In genomic region chr3:48551651-48552050, GRCh38 we compare ENCODE assay signal across 9 cellular contexts. TPM values are rescaled to one million over a fixed set of nuclear protein-coding genes. Genes with fewer than 3 reads are reported as not detected.
DNase-seq lines count a peak whose midpoint lies in the region; FAIRE-seq and TF ChIP-seq lines count a peak whose summit lies in the region.
"Not testable (repeated sequence)": the region's sequence is repeated elsewhere in the genome, so short reads cannot be mapped to it uniquely, and the experiment has no call there.
"Had no signal": no experiment of that assay in that cellular context is flagged by ENCODE, and none has a peak within 500 bp of the region (broad histone marks: within the 10 kb centered on the region; RNA-seq: fewer than 3 reads in every experiment).

No MANE protein-coding gene starts in this region.

- FAIRE-seq in kidney (lab: Jason Lieb, UNC), result not testable (repeated sequence)

- in situ Hi-C loops in transverse colon (cut with MboI; ENCODE audit: low pct_ligation_motif_present in 1 of 4, low pct_unique_long_range_greater_than_20kb in 1 of 4, low sequenced_read_pairs in 3 of 4), result not testable (repeated sequence)

- H3F3A ChIP-seq in Loucy (ENCODE audit: low read depth), result not testable (repeated sequence)

- H3K4ac ChIP-seq in mesenchymal stem cell (ENCODE audit: low read depth in 1 of 2, low read length in 2 of 2); trophoblast cell (ENCODE audit: low read depth, low read length): not testable (repeated sequence)

- H3K79me1 ChIP-seq in mesenchymal stem cell (replicated peaks; ENCODE audit: low read length, poor library complexity, severe bottlenecking), result peaks cover 28% of the 10 kb centered on the region
- not testable (repeated sequence) for H3K79me1 ChIP-seq in trophoblast cell (ENCODE audit: low read length)

- 98% methylated on average over 7 of the region's 7 CpGs for WGBS in mesenchymal stem cell
- no CpG with 5 or more reads among the region's 7 CpGs for WGBS in trophoblast cell (ENCODE audit: extremely low coverage, insufficient coverage, insufficient read length)
- WGBS in transverse colon (ENCODE audit: low coverage in 1 of 2), 2 donors, result 80 to 90% methylated on average over 1 to 7 of the region's 7 CpGs

- H2AK5ac ChIP-seq in mesenchymal stem cell (ENCODE audit: low read length, severe bottlenecking), result not testable (repeated sequence)
- peak overlapping the region; percentile 27 for H2AK5ac ChIP-seq in trophoblast cell (ENCODE audit: low read length)

- not testable (repeated sequence) for TF ChIP-seq EP300 in transverse colon (IDR thresholded peaks at IDR 0.05; ENCODE audit: low read depth)

- peak overlapping the region; percentile 83 for H3K4me3 ChIP-seq in Loucy (ENCODE audit: low read length, poor library complexity, severe bottlenecking)
- not testable (repeated sequence) for H3K4me3 ChIP-seq in kidney (ENCODE audit: low read length in 2 of 2); mesenchymal stem cell (ENCODE audit: insufficient read depth in 1 of 2, low read depth in 1 of 2, low read length in 2 of 2); trophoblast cell (ENCODE audit: low read depth, low read length); transverse colon

- not testable (repeated sequence) for H4K12ac ChIP-seq in trophoblast cell (ENCODE audit: low read depth, low read length)

- not testable (repeated sequence) for H3K9me3 Mint-ChIP-seq in dendritic cell treated with granulocyte-macrophage colony-stimulating factor and Interleukin-4, amounts not matched to agents 40 ng/mL and 50 ng/mL, for 4 days

- H3K9ac ChIP-seq in Loucy (ENCODE audit: low read depth, low read length, poor library complexity, severe bottlenecking), result peak overlapping the region; percentile 71
- H3K9ac ChIP-seq in kidney (ENCODE audit: low read length in 2 of 2); mesenchymal stem cell (ENCODE audit: low read length); trophoblast cell (ENCODE audit: low read length): not testable (repeated sequence)

- not testable (repeated sequence) for H3K9me3 ChIP-seq in Loucy (ENCODE audit: insufficient read depth, low read depth, low read length); kidney (ENCODE audit: control insufficient read depth in 1 of 2, low read length in 2 of 2); mesenchymal stem cell (ENCODE audit: control insufficient read depth, low read length); trophoblast cell (ENCODE audit: insufficient read depth, low read depth, low read length); transverse colon

- intact Hi-C loops in dendritic cell treated with granulocyte-macrophage colony-stimulating factor and Interleukin-4, amounts not matched to agents 40 ng/mL and 50 ng/mL, for 4 days (cut with micrococcal nuclease); kidney (cut with DNase I); transverse colon (cut with DNase I; ENCODE audit: low total_unique reads): not testable (repeated sequence)

- H4K20me1 ChIP-seq in Loucy (ENCODE audit: insufficient read depth, low read length, poor library complexity, severe bottlenecking), result peaks cover 32% of the 10 kb centered on the region

- TF ChIP-seq CTCF in C4-2B (conservative IDR thresholded peaks at IDR 0.05); Loucy (conservative IDR thresholded peaks at IDR 0.05; ENCODE audit: low read length); VCaP (conservative IDR thresholded peaks at IDR 0.05); kidney (IDR thresholded peaks at IDR 0.05; ENCODE audit: borderline replicate concordance, extremely low read depth, insufficient read depth); transverse colon (IDR thresholded peaks at IDR 0.05): not testable (repeated sequence)

- DNase-seq in kidney, result peak; percentile 21
- not testable (repeated sequence) for DNase-seq in mesenchymal stem cell, transverse colon
- peak; percentile 78 to 82 for DNase-seq in trophoblast cell

- H2BK120ac ChIP-seq in mesenchymal stem cell (ENCODE audit: low read depth, low read length), result not testable (repeated sequence)
- peak overlapping the region; percentile 20 for H2BK120ac ChIP-seq in trophoblast cell (ENCODE audit: insufficient read depth, low read length, poor library complexity)

- not testable (repeated sequence) for H3K9me2 ChIP-seq in Loucy (replicated peaks; ENCODE audit: low read depth, low read length)

- H3K27ac ChIP-seq in C4-2B (peak overlapping the region; percentile 20; the same call in 1 of the 2 replicates), VCaP (peak overlapping the region; percentile 74), transverse colon (peak overlapping the region in 3 of 4 donors; percentile 28 to 67 (median 35))
- not testable (repeated sequence) for H3K27ac ChIP-seq in kidney (ENCODE audit: low read depth in 2 of 2, low read length in 2 of 2); mesenchymal stem cell (ENCODE audit: low read length, poor library complexity, severe bottlenecking); trophoblast cell (ENCODE audit: low read depth, low read length)

- H4K8ac ChIP-seq in mesenchymal stem cell (ENCODE audit: low read length); trophoblast cell (ENCODE audit: low read depth, low read length): not testable (repeated sequence)

- H3K79me2 ChIP-seq in Loucy (ENCODE audit: insufficient read depth, low read length), result peaks cover 80% of the 10 kb centered on the region
- not testable (repeated sequence) for H3K79me2 ChIP-seq in trophoblast cell (ENCODE audit: control insufficient read depth, insufficient read depth, low read length, poor library complexity)

- not testable (repeated sequence) for H2BK15ac ChIP-seq in mesenchymal stem cell (ENCODE audit: low read depth, poor library complexity, severe bottlenecking)

- H2BK5ac ChIP-seq in mesenchymal stem cell (ENCODE audit: low read depth, low read length, poor library complexity, severe bottlenecking); trophoblast cell (ENCODE audit: low read depth, low read length, poor library complexity): not testable (repeated sequence)

- H3K27me3 Mint-ChIP-seq in dendritic cell treated with granulocyte-macrophage colony-stimulating factor and Interleukin-4, amounts not matched to agents 40 ng/mL and 50 ng/mL, for 4 days, result not testable (repeated sequence)

- H3K4me1 ChIP-seq in Loucy (ENCODE audit: insufficient read depth, low read length, poor library complexity, severe bottlenecking) (peaks cover 28% of the 10 kb centered on the region), mesenchymal stem cell (ENCODE audit: control insufficient read depth, insufficient read depth, low read depth, low read length) (peaks cover 25% of the 10 kb centered on the region), trophoblast cell (ENCODE audit: control insufficient read depth in 1 of 2, insufficient read depth in 2 of 2, low read length in 2 of 2) (peaks cover 19 to 22% of the 10 kb centered on the region in 2 experiments), transverse colon (peaks cover 5 to 29% (median 12%) of the 10 kb centered on the region in 4 donors)
- not testable (repeated sequence) for H3K4me1 ChIP-seq in kidney (ENCODE audit: control insufficient read depth in 1 of 2, insufficient read depth in 1 of 2, low read depth in 1 of 2, low read length in 2 of 2)

- H3K23ac ChIP-seq in mesenchymal stem cell (ENCODE audit: low read length in 2 of 2); trophoblast cell (ENCODE audit: low read length): not testable (repeated sequence)

- H3K36me3 ChIP-seq in Loucy (ENCODE audit: insufficient read depth, low read length) (peaks cover 19% of the 10 kb centered on the region; the same call in 1 of the 2 replicates), mesenchymal stem cell (ENCODE audit: control insufficient read depth in 1 of 2, insufficient read depth in 2 of 2, low read depth in 1 of 2, low read length in 2 of 2) (peaks cover 5 to 51% of the 10 kb centered on the region in 2 experiments), trophoblast cell (ENCODE audit: control insufficient read depth in 1 of 2, insufficient read depth in 2 of 2, low read length in 2 of 2) (peaks cover 14 to 30% of the 10 kb centered on the region in 2 experiments)
- not testable (repeated sequence) for H3K36me3 ChIP-seq in kidney (ENCODE audit: control insufficient read depth in 1 of 2, insufficient read depth in 2 of 2, low read length in 2 of 2); transverse colon

- H3K4me3 Mint-ChIP-seq in dendritic cell treated with granulocyte-macrophage colony-stimulating factor and Interleukin-4, amounts not matched to agents 40 ng/mL and 50 ng/mL, for 4 days, result not testable (repeated sequence)

- peaks cover 61% of the 10 kb centered on the region for H3K36me3 Mint-ChIP-seq in dendritic cell treated with granulocyte-macrophage colony-stimulating factor and Interleukin-4, amounts not matched to agents 40 ng/mL and 50 ng/mL, for 4 days (ENCODE audit: low read depth)

- H3K27me3 ChIP-seq in Loucy (ENCODE audit: insufficient read depth, low read length, poor library complexity, severe bottlenecking); mesenchymal stem cell (ENCODE audit: control insufficient read depth in 1 of 2, insufficient read depth in 1 of 2, low read length in 2 of 2); trophoblast cell (ENCODE audit: insufficient read depth, low read length); transverse colon: not testable (repeated sequence)

- not testable (repeated sequence) for H2AFZ ChIP-seq in Loucy (ENCODE audit: low read length); trophoblast cell (ENCODE audit: insufficient read depth, low read length, poor library complexity)
- peak overlapping the region; percentile 2 for H2AFZ ChIP-seq in mesenchymal stem cell (ENCODE audit: low read depth, low read length)

- not testable (repeated sequence) for H4K91ac ChIP-seq in mesenchymal stem cell (ENCODE audit: low read length)
- H4K91ac ChIP-seq in trophoblast cell (ENCODE audit: low read depth, low read length), result peak overlapping the region; percentile 2

- H3K14ac ChIP-seq in mesenchymal stem cell (ENCODE audit: low read length in 2 of 2); trophoblast cell (ENCODE audit: low read length): not testable (repeated sequence)

- H3K18ac ChIP-seq in mesenchymal stem cell (ENCODE audit: low read depth in 1 of 2, low read length in 2 of 2); trophoblast cell (ENCODE audit: low read length): not testable (repeated sequence)

- H3K4me2 ChIP-seq in Loucy (ENCODE audit: low read depth, low read length, poor library complexity, severe bottlenecking), result peak overlapping the region; percentile 89
- not testable (repeated sequence) for H3K4me2 ChIP-seq in mesenchymal stem cell (ENCODE audit: low read length, poor library complexity, severe bottlenecking); trophoblast cell (ENCODE audit: low read length)

- H3K27ac Mint-ChIP-seq in dendritic cell treated with granulocyte-macrophage colony-stimulating factor and Interleukin-4, amounts not matched to agents 40 ng/mL and 50 ng/mL, for 4 days, result peak overlapping the region; percentile 39

- not testable (repeated sequence) for H2BK12ac ChIP-seq in mesenchymal stem cell (ENCODE audit: low read length in 2 of 2)
- peak overlapping the region; percentile 34 for H2BK12ac ChIP-seq in trophoblast cell (ENCODE audit: low read length)

- peaks cover 69% of the 10 kb centered on the region for H3K4me1 Mint-ChIP-seq in dendritic cell treated with granulocyte-macrophage colony-stimulating factor and Interleukin-4, amounts not matched to agents 40 ng/mL and 50 ng/mL, for 4 days (ENCODE audit: low read depth)

- TF ChIP-seq POLR2A in transverse colon (IDR thresholded peaks at IDR 0.05), result not testable (repeated sequence)

RNA-seq across cellular contexts. Expression of gene PFKFB4, which starts 5.0 kb away (rescaled TPM):
- total RNA-seq in kidney (4.6 TPM), transverse colon (1 to 10 TPM in 3 of 4 donors, under 1 TPM in 1; 0.37 to 7.9 (median 6.7) TPM)
- polyA plus RNA-seq in kidney (ENCODE audit: insufficient read depth, low read depth, low replicate concordance), result 2.1 TPM
- polyA plus RNA-seq in mesenchymal stem cell (2013, experiment 1 of 2), result 15.9 TPM
- polyA plus RNA-seq in mesenchymal stem cell (2013, experiment 2 of 2), result 15.0 TPM
- 18.7 TPM in 2 replicates for polyA plus RNA-seq in trophoblast cell (2013)

RNA-seq across cellular contexts. Expression of gene UCN2, which starts 11.9 kb away (rescaled TPM):
- total RNA-seq in kidney (not detected), transverse colon (not detected)
- polyA plus RNA-seq in kidney (ENCODE audit: insufficient read depth, low read depth, low replicate concordance), result not detected
- 7.6 TPM for polyA plus RNA-seq in mesenchymal stem cell (2013, experiment 1 of 2)
- 7.3 TPM for polyA plus RNA-seq in mesenchymal stem cell (2013, experiment 2 of 2)
- 1.4 and 1.7 TPM in 2 replicates for polyA plus RNA-seq in trophoblast cell (2013)
- total RNA-seq: CD4-positive, alpha-beta memory T cell had no signal
- polyA plus RNA-seq: CD4-positive, alpha-beta memory T cell had no signal

RNA-seq across cellular contexts. Expression of gene COL7A1, which starts 43.5 kb away (rescaled TPM):
- total RNA-seq in kidney (13.1 TPM), transverse colon (10 to 100 TPM in 2 of 4 donors, 1 to 10 TPM in 2; 4.8 to 19.1 (median 12.9) TPM)
- polyA plus RNA-seq in kidney (ENCODE audit: insufficient read depth, low read depth, low replicate concordance), result 14.4 TPM
- 95.7 TPM for polyA plus RNA-seq in mesenchymal stem cell (2013, experiment 1 of 2)
- polyA plus RNA-seq in mesenchymal stem cell (2013, experiment 2 of 2), result 83.7 TPM
- polyA plus RNA-seq in trophoblast cell (2013), result 23.1 and 26.0 TPM in 2 replicates
- polyA plus RNA-seq: CD4-positive, alpha-beta memory T cell had no signal

RNA-seq across cellular contexts. Expression of gene SHISA5, which starts 47.7 kb away (rescaled TPM):
- 214 TPM for total RNA-seq in kidney
- polyA plus RNA-seq in kidney (ENCODE audit: insufficient read depth, low read depth, low replicate concordance), result 157 TPM
- polyA plus RNA-seq in mesenchymal stem cell (2013, experiment 1 of 2), result 415 TPM
- 408 TPM for polyA plus RNA-seq in mesenchymal stem cell (2013, experiment 2 of 2)
- polyA plus RNA-seq in trophoblast cell (2013), result 314 and 318 TPM in 2 replicates
- total RNA-seq in transverse colon, result 10 to 100 TPM; 72.9 to 89.4 (median 80.8) TPM

RNA-seq across cellular contexts. Expression of gene UQCRC1, which starts 57.8 kb away (rescaled TPM):
- total RNA-seq in kidney (207 TPM), transverse colon (100 to 1,000 TPM; 579 to 974 (median 655) TPM)
- polyA plus RNA-seq in kidney (ENCODE audit: insufficient read depth, low read depth, low replicate concordance), result 584 TPM
- polyA plus RNA-seq in mesenchymal stem cell (2013, experiment 1 of 2), result 145 TPM
- 150 TPM for polyA plus RNA-seq in mesenchymal stem cell (2013, experiment 2 of 2)
- polyA plus RNA-seq in trophoblast cell (2013), result 164 and 166 TPM in 2 replicates
